8 cellular contexts compared by ENCODE assay signal in the genomic region with DNA sequence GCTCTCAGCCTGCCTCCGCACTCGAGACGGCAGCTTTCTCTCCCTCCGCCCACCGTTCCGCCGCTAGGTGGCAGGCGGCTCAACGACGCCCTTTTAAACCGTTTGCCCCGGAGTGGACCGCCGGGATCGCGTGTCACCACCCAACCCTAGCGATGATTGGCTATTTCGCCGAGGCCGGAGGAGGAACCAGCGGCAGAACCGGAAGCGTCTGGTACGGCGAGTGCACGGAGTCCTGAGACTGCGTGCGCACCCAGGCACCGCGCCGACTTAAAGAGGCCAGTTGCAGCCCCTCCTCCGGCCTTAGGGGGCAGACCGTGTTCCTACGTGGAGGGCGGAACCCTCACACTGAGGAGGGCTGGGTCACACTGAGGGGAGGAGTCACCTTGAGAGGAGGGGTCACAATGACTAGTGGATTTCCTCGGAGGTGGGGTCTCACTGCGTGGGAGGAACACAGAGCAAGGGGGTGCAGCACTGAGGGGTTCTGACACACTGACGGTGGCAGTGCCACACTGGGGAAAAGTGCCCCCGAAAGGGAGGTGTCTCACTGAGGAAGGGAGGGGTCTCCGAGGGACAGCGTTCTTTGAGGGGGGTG. TPM values are rescaled to one million over a fixed set of nuclear protein-coding genes. Genes with fewer than 3 reads are reported as not detected.
DNase-seq lines count a peak whose midpoint lies in the region; ATAC-seq and TF ChIP-seq lines count a peak whose summit lies in the region.

No MANE protein-coding gene starts in this region.

- no peaks in the 10 kb centered on the region for H3K27me3 Mint-ChIP-seq in natural killer cell treated with Interleukin-12 subunit alpha and Interleukin-12 subunit beta and Interleukin-15 and Interleukin-18, amount 100 ng/mL, for 72 hours

- TF ChIP-seq CTCF in LNCaP clone FGC (IDR thresholded peaks at IDR 0.05; ENCODE audit: control insufficient read depth, extremely low read depth, insufficient read depth) (peak; percentile 95), RWPE1 (conservative IDR thresholded peaks at IDR 0.05; ENCODE audit: low read depth) (peak; percentile 100), fibroblast of pulmonary artery (IDR thresholded peaks at IDR 0.05; ENCODE audit: low read length, missing control alignments) (peak; percentile 69)

- peak; percentile 96 for ATAC-seq in natural killer cell treated with Interleukin-12 subunit alpha and Interleukin-12 subunit beta and Interleukin-15 and Interleukin-18, amount 100 ng/mL, for 72 hours
- peak; percentile 94 for ATAC-seq in stimulated activated naive CD8-positive, alpha-beta T cell treated with anti-CD3 and anti-CD28 coated beads, Interleukin-15, Interleukin-2, amounts not matched to agents 100 U/mL and 50 U/mL, for 24 hours

- CTCF ChIA-PET in RWPE1 (lab: Yijun Ruan, JAX), result interaction anchor here (0.6 to 1.1 kb wide), 21 partner anchors 11 to 1410 kb away, joined by 3 to 9 read pairs (median 3); partner anchors contain the start of genes CCDC107 and RMRP

- H3K4me3 ChIP-seq in LNCaP clone FGC (ENCODE audit: low read depth, low read length) (peak overlapping the region; percentile 67), fibroblast of pulmonary artery (replicated peaks; ENCODE audit: low read depth, low read length) (peak overlapping the region; percentile 61)

- peaks cover 31 to 43% of the 10 kb centered on the region in 2 donors for H3K4me1 Mint-ChIP-seq in natural killer cell treated with Interleukin-12 subunit alpha and Interleukin-12 subunit beta and Interleukin-15 and Interleukin-18, amount 100 ng/mL, for 72 hours (ENCODE audit: low read depth in 2 of 2)

- H3K9me3 Mint-ChIP-seq in natural killer cell treated with Interleukin-12 subunit alpha and Interleukin-12 subunit beta and Interleukin-15 and Interleukin-18, amount 100 ng/mL, for 72 hours, result no peaks in the 10 kb centered on the region

- peak; percentile 100 for DNase-seq in ELR (ENCODE audit: low read depth)
- peak; percentile 100 for DNase-seq in H4 (ENCODE audit: low spot score)
- peak; percentile 99 for DNase-seq in LNCaP clone FGC (ENCODE audit: low read depth)
- peak; percentile 100 for DNase-seq in RWPE1 (ENCODE audit: low spot score)
- DNase-seq in activated effector memory CD4-positive, alpha-beta T cell treated with Interleukin-2 at 50 U/mL for 16 hours, result peak; percentile 99
- peak; percentile 100 for DNase-seq in fibroblast of pulmonary artery (ENCODE audit: low read depth)
- peak; percentile 100 for DNase-seq in natural killer cell treated with Interleukin-12 subunit alpha and Interleukin-12 subunit beta and Interleukin-15 and Interleukin-18, amount 100 ng/mL, for 72 hours (ENCODE audit: low spot score)
- peak; percentile 99 for DNase-seq in stimulated activated naive CD8-positive, alpha-beta T cell treated with anti-CD3 and anti-CD28 coated beads, Interleukin-15, Interleukin-2, amounts not matched to agents 100 U/mL and 50 U/mL, for 24 hours

- POLR2A ChIA-PET in RWPE1 (lab: Yijun Ruan, JAX; ENCODE audit: low non-redundant PET), result no interaction called here

- peak overlapping the region; percentile 92 for H3K27ac ChIP-seq in RWPE1

- H3K4me3 Mint-ChIP-seq in natural killer cell treated with Interleukin-12 subunit alpha and Interleukin-12 subunit beta and Interleukin-15 and Interleukin-18, amount 100 ng/mL, for 72 hours, result peak overlapping the region; percentile 97

- no peaks in the 10 kb centered on the region for H3K36me3 Mint-ChIP-seq in natural killer cell treated with Interleukin-12 subunit alpha and Interleukin-12 subunit beta and Interleukin-15 and Interleukin-18, amount 100 ng/mL, for 72 hours

- H3K27ac Mint-ChIP-seq in natural killer cell treated with Interleukin-12 subunit alpha and Interleukin-12 subunit beta and Interleukin-15 and Interleukin-18, amount 100 ng/mL, for 72 hours, result peak overlapping the region; percentile 97 to 99

RNA-seq across cellular contexts. Expression of gene TESK1, which starts 1.0 kb away (rescaled TPM):
- 5.4 and 8.0 TPM in 2 replicates for total RNA-seq in H4 (2014; rRNA removed; shearing (Covaris generic))
- 10 to 100 TPM; 41.4 to 43.3 TPM for total RNA-seq in natural killer cell treated with Interleukin-12 subunit alpha and Interleukin-12 subunit beta and Interleukin-15 and Interleukin-18, amount 100 ng/mL, for 72 hours

RNA-seq across cellular contexts. Expression of gene CD72, which starts 14.1 kb away (rescaled TPM):
- 0.53 and 1.2 TPM in 2 replicates for total RNA-seq in H4 (2014; rRNA removed; shearing (Covaris generic))
- total RNA-seq in natural killer cell treated with Interleukin-12 subunit alpha and Interleukin-12 subunit beta and Interleukin-15 and Interleukin-18, amount 100 ng/mL, for 72 hours, result 1 to 10 TPM; 7.0 to 8.8 TPM

RNA-seq across cellular contexts. Expression of gene SIT1, which starts 46.6 kb away (rescaled TPM):
- not detected in 2 replicates for total RNA-seq in H4 (2014; rRNA removed; shearing (Covaris generic))
- total RNA-seq in natural killer cell treated with Interleukin-12 subunit alpha and Interleukin-12 subunit beta and Interleukin-15 and Interleukin-18, amount 100 ng/mL, for 72 hours, result 1 to 10 TPM; 3.5 to 7.1 TPM

RNA-seq across cellular contexts. Expression of gene RMRP, which starts 53.7 kb away (rescaled TPM):
- 4,639 and 15,849 TPM in 2 replicates for total RNA-seq in H4 (2014; rRNA removed; shearing (Covaris generic))
- 1,000 to 10,000 TPM; 3,856 to 4,437 TPM for total RNA-seq in natural killer cell treated with Interleukin-12 subunit alpha and Interleukin-12 subunit beta and Interleukin-15 and Interleukin-18, amount 100 ng/mL, for 72 hours

RNA-seq across cellular contexts. Expression of gene CCDC107, which starts 54.0 kb away (rescaled TPM):
- 6.3 and 7.9 TPM in 2 replicates for total RNA-seq in H4 (2014; rRNA removed; shearing (Covaris generic))
- total RNA-seq in natural killer cell treated with Interleukin-12 subunit alpha and Interleukin-12 subunit beta and Interleukin-15 and Interleukin-18, amount 100 ng/mL, for 72 hours, result 10 to 100 TPM; 12.0 to 21.5 TPM

Comparison
In these comparisons a context has a peak if more than half of its experiments do, and no peak if none do; other contexts are left out.
1. Peak in every context shown above with its lines: DNase-seq, ATAC-seq, H3K4me3 ChIP-seq and H3K27ac ChIP-seq.